In genomic region chr5:132704875-132705274, GRCh38 we compare ENCODE assay signal across 21 cellular contexts. TPM values are rescaled to one million over a fixed set of nuclear protein-coding genes. Genes with fewer than 3 reads are reported as not detected.
DNase-seq lines count a peak whose midpoint lies in the region; ATAC-seq, FAIRE-seq and TF ChIP-seq lines count a peak whose summit lies in the region.
"Had no signal": no experiment of that assay in that cellular context is flagged by ENCODE, and none has a peak within 500 bp of the region (broad histone marks: within the 10 kb centered on the region; RNA-seq: fewer than 3 reads in every experiment).

No MANE protein-coding gene starts in this region.

- H3K9ac ChIP-seq in astrocyte (ENCODE audit: low read length), result no peak overlapping the region

- TF ChIP-seq EP300 in A549 (IDR thresholded peaks at IDR 0.05) (no peak), stomach (IDR thresholded peaks at IDR 0.05) (no peak)

- no peak overlapping the region for H3K4me3 Mint-ChIP-seq in astrocyte (ENCODE audit: unreplicated experiment)
- H3K4me3 Mint-ChIP-seq in stimulated activated effector memory CD8-positive, alpha-beta T cell treated with anti-CD3 and anti-CD28 coated beads, Interleukin-12 subunit alpha, Interleukin-12 subunit beta, amount 100 ng/mL, for 72 hours, result no peak overlapping the region
- H3K4me3 Mint-ChIP-seq in osteocyte (ENCODE audit: unreplicated experiment), result no peak overlapping the region
- H3K4me3 Mint-ChIP-seq: memory B cell; nephron; T-helper 2 cell treated with Interferon-gamma antibody and Interleukin-4, amounts not matched to agents 5 μg/mL and 100 μg/mL, for 36 hours had no signal

- ATAC-seq in A549, result peak in 1 of 2 experiments; percentile 69; a peak in 2 of 6 replicates
- no peak for ATAC-seq in stimulated activated effector memory CD8-positive, alpha-beta T cell treated with anti-CD3 and anti-CD28 coated beads, Interleukin-12 subunit alpha, Interleukin-12 subunit beta, amount 100 ng/mL, for 72 hours
- ATAC-seq: gastrocnemius medialis had no signal

- H3K27me3 ChIP-seq in astrocyte (ENCODE audit: insufficient read depth, low read length), result no peaks in the 10 kb centered on the region
- no peaks in the 10 kb centered on the region for H3K27me3 ChIP-seq in stomach
- H3K27me3 ChIP-seq: gastrocnemius medialis had no signal

- CTCF ChIA-PET in A549 (lab: Yijun Ruan, JAX), result interaction anchor here (1.2 to 1.9 kb wide), 2 partner anchors 28 to 115 kb away, joined by 3 to 7 read pairs; no protein-coding TSS in a partner anchor

- H3K27ac ChIP-seq in A549, result no peak overlapping the region; a peak in 1 of 6 replicates
- no peak overlapping the region for H3K27ac ChIP-seq in astrocyte (ENCODE audit: low read depth, low read length)
- no peak overlapping the region for H3K27ac ChIP-seq in stomach
- H3K27ac ChIP-seq: gastrocnemius medialis had no signal

- POLR2A ChIA-PET in A549 (lab: Yijun Ruan, JAX), result no interaction called here

- no peaks in the 10 kb centered on the region for H3K79me2 ChIP-seq in astrocyte (ENCODE audit: insufficient read depth, low read length)

- no peaks in the 10 kb centered on the region for H4K20me1 ChIP-seq in astrocyte (ENCODE audit: insufficient read depth, low read length)

- H3K36me3 ChIP-seq in astrocyte (ENCODE audit: insufficient read depth, low read length) (peaks cover 7% of the 10 kb centered on the region), stomach (peaks cover 0 to 43% (median 31%) of the 10 kb centered on the region in 4 donors)
- H3K36me3 ChIP-seq: gastrocnemius medialis, HAP-1 had no signal

- H3K27ac Mint-ChIP-seq in astrocyte (ENCODE audit: unreplicated experiment), result peak overlapping the region; percentile 55
- no peak overlapping the region for H3K27ac Mint-ChIP-seq in stimulated activated effector memory CD8-positive, alpha-beta T cell treated with anti-CD3 and anti-CD28 coated beads, Interleukin-12 subunit alpha, Interleukin-12 subunit beta, amount 100 ng/mL, for 72 hours
- no peak overlapping the region for H3K27ac Mint-ChIP-seq in osteocyte (ENCODE audit: unreplicated experiment)
- H3K27ac Mint-ChIP-seq: memory B cell; nephron; T-helper 2 cell treated with Interferon-gamma antibody and Interleukin-4, amounts not matched to agents 5 μg/mL and 100 μg/mL, for 36 hours had no signal

- H3K9me3 Mint-ChIP-seq in astrocyte (ENCODE audit: unreplicated experiment) (no peaks in the 10 kb centered on the region), osteocyte (ENCODE audit: unreplicated experiment) (no peaks in the 10 kb centered on the region)
- no peaks in the 10 kb centered on the region for H3K9me3 Mint-ChIP-seq in stimulated activated effector memory CD8-positive, alpha-beta T cell treated with anti-CD3 and anti-CD28 coated beads, Interleukin-12 subunit alpha, Interleukin-12 subunit beta, amount 100 ng/mL, for 72 hours
- H3K9me3 Mint-ChIP-seq: memory B cell; nephron; T-helper 2 cell treated with Interferon-gamma antibody and Interleukin-4, amounts not matched to agents 5 μg/mL and 100 μg/mL, for 36 hours had no signal

- FAIRE-seq in A549 (lab: Jason Lieb, UNC) (peak; percentile 86), H54 (lab: Jason Lieb, UNC) (peak; percentile 80), astrocyte (lab: Jason Lieb, UNC) (no peak)

- H3K4me3 ChIP-seq in A549 (no peak overlapping the region), astrocyte (ENCODE audit: insufficient read depth, low read depth, low read length) (no peak overlapping the region), foreskin fibroblast (ENCODE audit: low read depth in 1 of 2, low read length in 2 of 2) (no peak overlapping the region), stomach (no peak overlapping the region)
- H3K4me3 ChIP-seq: gastrocnemius medialis, HAP-1 had no signal

- H3K9me3 ChIP-seq in A549 (no peaks in the 10 kb centered on the region), astrocyte (ENCODE audit: insufficient read depth, low read depth, low read length) (no peaks in the 10 kb centered on the region), stomach (no peaks in the 10 kb centered on the region)
- H3K9me3 ChIP-seq: gastrocnemius medialis, HAP-1 had no signal

- H3K4me2 ChIP-seq in A549, result peak overlapping the region; percentile 54
- no peak overlapping the region for H3K4me2 ChIP-seq in astrocyte (ENCODE audit: low read length)

- H3K36me3 Mint-ChIP-seq in astrocyte (ENCODE audit: low read depth, unreplicated experiment), result peaks cover 9% of the 10 kb centered on the region
- peaks cover 79% of the 10 kb centered on the region for H3K36me3 Mint-ChIP-seq in stimulated activated effector memory CD8-positive, alpha-beta T cell treated with anti-CD3 and anti-CD28 coated beads, Interleukin-12 subunit alpha, Interleukin-12 subunit beta, amount 100 ng/mL, for 72 hours
- peaks cover 41% of the 10 kb centered on the region for H3K36me3 Mint-ChIP-seq in osteocyte (ENCODE audit: unreplicated experiment)

- DNase-seq in A549 (ENCODE audit: low read depth in 1 of 2, low spot score in 1 of 2) (peak; percentile 17 to 24), H54 (ENCODE audit: insufficient read length, low spot score) (peak; percentile 6), astrocyte (ENCODE audit: low read depth) (peak; percentile 42), foreskin fibroblast (peak; percentile 35 to 69), DMS 273 (lab: John Stamatoyannopoulos, UW; ENCODE audit: unreplicated experiment) (no peak), stomach (no peak), osteocyte (ENCODE audit: extremely low spot score, unreplicated experiment) (no peak)
- DNase-seq in stimulated activated effector memory CD8-positive, alpha-beta T cell treated with anti-CD3 and anti-CD28 coated beads, Interleukin-12 subunit alpha, Interleukin-12 subunit beta, amount 100 ng/mL, for 72 hours (ENCODE audit: low spot score in 2 of 2), result no peak
- DNase-seq: activated naive CD4-positive, alpha-beta T cell treated with Interleukin-2 at 50 U/mL for 16 hours; AML-193; effector CD8-positive, alpha-beta T cell; gastrocnemius medialis; MM.1S; NCI-H187; SHP77 treated with DMSO at 0.1 percent for 48 hours had no signal

- H3K4me1 ChIP-seq in A549, result peaks cover 17% of the 10 kb centered on the region
- H3K4me1 ChIP-seq in astrocyte (ENCODE audit: insufficient read depth, low read length), result peaks cover 9% of the 10 kb centered on the region
- no peaks in the 10 kb centered on the region for H3K4me1 ChIP-seq in stomach
- H3K4me1 ChIP-seq: gastrocnemius medialis had no signal

- TF ChIP-seq CTCF in A549 (IDR thresholded peaks at IDR 0.05) (no peak), astrocyte (IDR thresholded peaks at IDR 0.05; ENCODE audit: insufficient read depth, low read depth, low read length) (no peak), foreskin fibroblast (IDR thresholded peaks at IDR 0.05; ENCODE audit: low read depth, low read length) (no peak), stomach (IDR thresholded peaks at IDR 0.05) (no peak), osteocyte (IDR thresholded peaks at IDR 0.05) (no peak)

- H3K27me3 Mint-ChIP-seq in astrocyte (ENCODE audit: low read depth, unreplicated experiment), result no peaks in the 10 kb centered on the region
- H3K27me3 Mint-ChIP-seq in osteocyte (ENCODE audit: unreplicated experiment), result no peaks in the 10 kb centered on the region
- H3K27me3 Mint-ChIP-seq: memory B cell had no signal

- H3K4me1 Mint-ChIP-seq in astrocyte (ENCODE audit: low read depth, unreplicated experiment), result peaks cover 14% of the 10 kb centered on the region
- peaks cover 5% of the 10 kb centered on the region for H3K4me1 Mint-ChIP-seq in stimulated activated effector memory CD8-positive, alpha-beta T cell treated with anti-CD3 and anti-CD28 coated beads, Interleukin-12 subunit alpha, Interleukin-12 subunit beta, amount 100 ng/mL, for 72 hours
- H3K4me1 Mint-ChIP-seq in osteocyte (ENCODE audit: unreplicated experiment), result no peaks in the 10 kb centered on the region
- H3K4me1 Mint-ChIP-seq: memory B cell, nephron had no signal

- TF ChIP-seq POLR2A in A549 (IDR thresholded peaks at IDR 0.05; ENCODE audit: low read length) (no peak), H54 (IDR thresholded peaks at IDR 0.05; ENCODE audit: low read depth, low read length) (no peak), stomach (IDR thresholded peaks at IDR 0.05) (no peak)

- H2AFZ ChIP-seq in astrocyte (ENCODE audit: low read depth, low read length), result no peak overlapping the region

- intact Hi-C loops in stomach (cut with DNase I; ENCODE audit: low total_unique reads), result no loop called here

- no peak for TF ChIP-seq RAD21 in A549 (conservative IDR thresholded peaks at IDR 0.05 in 1 of 2, IDR thresholded peaks at IDR 0.05 in 1 of 2)

- WGBS in A549 (ENCODE audit: missing lambda C conversion rate), result 57% methylated on average over 1 of the region's 1 CpG
- WGBS in stomach, 5 donors, result 93 to 100% (median 97%) methylated on average over 1 of the region's 1 CpG

RNA-seq across cellular contexts. Expression of gene IL4, which starts 31.1 kb away (rescaled TPM):
- polyA plus RNA-seq in A549 (2011; rRNA removed) (not detected in 2 replicates), A549 (2017; fragmentation: RNase III; extraction: RNeasy Plus Mini Kit Qiagen cat#74134 plus additional on column Dnase treatment) (not detected in 3 replicates), stomach (not detected)
- polyA plus RNA-seq in A549 (2012; cell fraction: cytosol; rRNA removed), result not detected in 2 replicates
- not detected in 2 replicates for polyA plus RNA-seq in A549 (2012; cell fraction: nucleus; rRNA removed)
- polyA minus RNA-seq in A549 (2011; rRNA and poly(A)+ RNA removed), result not detected in 2 replicates
- total RNA-seq in astrocyte (not detected in 2 replicates), stomach (not detected), osteocyte (not detected in 2 replicates)
- total RNA-seq: gastrocnemius medialis, NCI-H460, urinary bladder had no signal
- polyA plus RNA-seq: urinary bladder had no signal

RNA-seq across cellular contexts. Expression of gene KIF3A, which starts 32.5 kb away (rescaled TPM):
- polyA plus RNA-seq in A549 (2011; rRNA removed) (17.2 and 20.5 TPM in 2 replicates), A549 (2017; fragmentation: RNase III; extraction: RNeasy Plus Mini Kit Qiagen cat#74134 plus additional on column Dnase treatment) (12.8 to 15.6 TPM (median 13.8 TPM) in 3 replicates), stomach (1 to 10 TPM; 1.5 to 3.8 (median 2.1) TPM)
- 3.6 and 3.7 TPM in 2 replicates for polyA plus RNA-seq in A549 (2012; cell fraction: cytosol; rRNA removed)
- 3.7 and 6.4 TPM in 2 replicates for polyA plus RNA-seq in A549 (2012; cell fraction: nucleus; rRNA removed)
- polyA minus RNA-seq in A549 (2011; rRNA and poly(A)+ RNA removed), result 3.9 and 6.7 TPM in 2 replicates
- total RNA-seq in astrocyte (25.4 and 25.6 TPM in 2 replicates), stomach (10 to 100 TPM in 1 of 5 donors, 1 to 10 TPM in 3, under 1 TPM in 1; 0.58 to 19.3 (median 8.5) TPM), osteocyte (15.3 and 21.9 TPM in 2 replicates)

RNA-seq across cellular contexts. Expression of gene CCNI2, which starts 42.4 kb away (rescaled TPM):
- polyA plus RNA-seq in A549 (2011; rRNA removed) (0.17 and 0.33 TPM in 2 replicates), A549 (2017; fragmentation: RNase III; extraction: RNeasy Plus Mini Kit Qiagen cat#74134 plus additional on column Dnase treatment) (0.07 to 0.26 TPM (median 0.17 TPM) in 3 replicates), stomach (1 to 10 TPM in 2 of 3 donors, under 1 TPM in 1; 0.46 to 1.9 (median 1.3) TPM)
- 0.16 and 0.28 TPM in 2 replicates for polyA plus RNA-seq in A549 (2012; cell fraction: cytosol; rRNA removed)
- 0.44 and 0.73 TPM in 2 replicates for polyA plus RNA-seq in A549 (2012; cell fraction: nucleus; rRNA removed)
- polyA minus RNA-seq in A549 (2011; rRNA and poly(A)+ RNA removed), result 0.83 and 0.99 TPM in 2 replicates
- total RNA-seq in astrocyte (0.16 and 0.24 TPM in 2 replicates), stomach (10 to 100 TPM in 2 of 5 donors, under 1 TPM in 1, not detected in 2; 0.92 to 56.7 (median 34.5) TPM), osteocyte (not detected in 2 replicates)
- total RNA-seq: gastrocnemius medialis, NCI-H460 had no signal

RNA-seq across cellular contexts. Expression of gene IL13, which starts 46.9 kb away (rescaled TPM):
- polyA plus RNA-seq in A549 (2011; rRNA removed), result not detected in 2 replicates
- polyA plus RNA-seq in A549 (2012; cell fraction: cytosol; rRNA removed), result not detected in 2 replicates
- 1.3 TPM in 2 replicates for polyA plus RNA-seq in A549 (2012; cell fraction: nucleus; rRNA removed)
- polyA plus RNA-seq in A549 (2017; fragmentation: RNase III; extraction: RNeasy Plus Mini Kit Qiagen cat#74134 plus additional on column Dnase treatment), result 0.08 to 0.13 TPM in 2 of 3 replicates, not detected in the other
- polyA minus RNA-seq in A549 (2011; rRNA and poly(A)+ RNA removed), result 0.29 TPM in 1 of 2 replicates, not detected in the other
- not detected in 2 replicates for total RNA-seq in astrocyte
- total RNA-seq in stomach, result under 1 TPM in 1 of 5 donors, not detected in 4; 0.55 TPM
- polyA plus RNA-seq in stomach, result not detected
- not detected in 2 replicates for total RNA-seq in osteocyte
- total RNA-seq: gastrocnemius medialis, NCI-H460, urinary bladder had no signal
- polyA plus RNA-seq: urinary bladder had no signal

Comparison
In these comparisons a context has a peak if more than half of its experiments do, and no peak if none do; other contexts are left out.
1. DNase-seq: peak in A549 (2 of 2), H54 (single experiment), astrocyte (single experiment) and foreskin fibroblast (2 of 2); none in stimulated activated effector memory CD8-positive, alpha-beta T cell treated with anti-CD3 and anti-CD28 coated beads, Interleukin-12 subunit alpha, Interleukin-12 subunit beta, amount 100 ng/mL, for 72 hours (0 of 2), DMS 273 (single experiment), stomach (single experiment) and osteocyte (single experiment).